8 cellular contexts compared by ENCODE assay signal in the genomic region with DNA sequence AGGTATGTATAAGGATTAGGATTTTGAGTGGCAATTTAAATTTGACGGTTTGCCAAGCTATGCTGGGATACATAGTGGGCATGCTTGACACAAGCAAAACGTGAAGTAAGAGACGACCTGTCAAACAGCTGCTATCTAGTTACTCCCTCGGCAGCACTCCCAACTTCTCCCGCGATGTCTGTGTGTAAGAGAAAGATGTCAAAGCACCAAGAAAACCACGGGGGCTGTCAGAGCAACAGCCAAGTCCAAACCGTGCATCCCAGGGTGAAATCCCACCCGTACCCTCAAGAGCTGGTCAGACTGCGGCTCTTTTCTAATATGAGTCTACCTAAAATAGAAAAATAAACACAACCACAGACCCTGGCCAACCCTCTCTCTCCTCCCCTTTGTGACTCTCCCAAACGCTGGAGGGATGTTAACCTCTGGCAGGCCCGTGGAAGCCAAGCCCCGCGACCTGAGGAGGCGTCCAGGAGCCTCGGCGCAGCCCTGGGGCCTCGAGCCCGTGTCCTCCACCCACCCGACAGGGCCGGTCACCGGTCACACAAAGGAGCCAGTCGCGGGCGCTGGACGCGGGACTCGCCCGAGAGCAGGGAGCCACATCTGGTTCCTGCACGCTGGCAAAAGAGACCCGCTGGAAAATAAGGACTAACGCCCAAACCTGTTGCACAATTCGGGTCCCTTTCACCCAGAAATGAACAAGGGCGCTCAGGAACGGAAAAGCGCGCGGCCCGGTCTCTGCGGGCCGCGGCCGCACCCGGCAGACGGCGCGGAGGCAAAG. TPM values are rescaled to one million over a fixed set of nuclear protein-coding genes. Genes with fewer than 3 reads are reported as not detected.
DNase-seq lines count a peak whose midpoint lies in the region; ATAC-seq, FAIRE-seq and TF ChIP-seq lines count a peak whose summit lies in the region.

No MANE protein-coding gene starts in this region.

- H3K14ac ChIP-seq in H1 (ENCODE audit: insufficient read length), result no peak overlapping the region

- H3K9ac ChIP-seq in HCT116 (ENCODE audit: low read length) (peak overlapping the region; percentile 68), H1 (replicated peaks in 1 of 4; ENCODE audit: extremely low read depth in 1 of 4, low read depth in 3 of 4, low read length in 3 of 4) (peak overlapping the region; percentile 49 to 80 (median 68); a peak in 6 of 7 replicates)

- peaks cover 34% of the 10 kb centered on the region for H3K4me1 Mint-ChIP-seq in WTC11

- no peaks in the 10 kb centered on the region for H3K9me3 ChIP-seq in HCT116 (ENCODE audit: control insufficient read depth in 1 of 2, insufficient read depth in 1 of 2, low read depth in 1 of 2, low read length in 2 of 2)
- H3K9me3 ChIP-seq in MG63, result no peaks in the 10 kb centered on the region
- H3K9me3 ChIP-seq in H1 (ENCODE audit: insufficient read depth in 2 of 2, low read depth in 1 of 2, low read length in 1 of 2), result no peaks in the 10 kb centered on the region
- H3K9me3 ChIP-seq in lung (ENCODE audit: control insufficient read depth in 2 of 2, insufficient read depth in 1 of 2, low read length in 1 of 2), result no peaks in the 10 kb centered on the region
- no peaks in the 10 kb centered on the region for H3K9me3 ChIP-seq in stomach

- no peak overlapping the region for H3K56ac ChIP-seq in H1 (replicated peaks; ENCODE audit: insufficient read length, low read depth, low read length)

- TF ChIP-seq POLR2A in HCT116 (IDR thresholded peaks at IDR 0.05; ENCODE audit: borderline replicate concordance, extremely low read depth, insufficient read depth, insufficient read length) (no peak), H1 (IDR thresholded peaks at IDR 0.05; ENCODE audit: control extremely low read depth in 1 of 2, low read depth in 2 of 2, low read length in 2 of 2) (no peak), stomach (IDR thresholded peaks at IDR 0.05) (no peak)

- no peaks in the 10 kb centered on the region for H3K9me2 ChIP-seq in HCT116 (ENCODE audit: insufficient read depth)

- intact Hi-C loops in HCT116 (cut with micrococcal nuclease), result no loop called here
- intact Hi-C loops in stomach (cut with DNase I; ENCODE audit: low total_unique reads), result no loop called here

- no peaks in the 10 kb centered on the region for H3K9me3 Mint-ChIP-seq in WTC11

- H3K36me3 Mint-ChIP-seq in WTC11, result no peaks in the 10 kb centered on the region

- H3K4me1 ChIP-seq in HCT116 (ENCODE audit: control insufficient read depth in 1 of 2, insufficient read depth in 2 of 2, low read length in 2 of 2), result peaks cover 9 to 28% of the 10 kb centered on the region in 2 experiments; a peak in 3 of 4 replicates
- H3K4me1 ChIP-seq in H1 (replicated peaks in 1 of 4; ENCODE audit: control insufficient read depth in 3 of 4, insufficient read depth in 4 of 4, low read length in 3 of 4), result no peaks in the 10 kb centered on the region; a peak in 3 of 7 replicates
- peaks cover 0 to 4% of the 10 kb centered on the region in 2 donors for H3K4me1 ChIP-seq in lung (ENCODE audit: control insufficient read depth in 2 of 2, insufficient read depth in 2 of 2, low read length in 2 of 2)
- peaks cover 15 to 63% (median 34%) of the 10 kb centered on the region in 4 donors for H3K4me1 ChIP-seq in stomach

- no peak for FAIRE-seq in H1 (lab: Jason Lieb, UNC)

- H3K27ac ChIP-seq in HCT116 (ENCODE audit: low read depth, low read length) (peak overlapping the region; percentile 59; the same call in 1 of the 2 replicates), H1 (ENCODE audit: low read depth, low read length) (no peak overlapping the region), lung (ENCODE audit: low read depth in 1 of 2, low read length in 1 of 2) (peak overlapping the region; percentile 87 to 94), stomach (peak overlapping the region; percentile 90 to 96 (median 93))

- peaks cover 23% of the 10 kb centered on the region for H3K79me2 ChIP-seq in HCT116 (ENCODE audit: insufficient read depth, low read length)
- H3K79me2 ChIP-seq in H1 (ENCODE audit: control insufficient read depth in 1 of 2, insufficient read depth in 2 of 2, low read length in 2 of 2), result peaks cover 0 to 36% of the 10 kb centered on the region in 2 experiments; a peak in 3 of 4 replicates

- peak overlapping the region; percentile 94 for H4K8ac ChIP-seq in H1 (ENCODE audit: extremely low read depth, insufficient read depth, low read length)

- no peak overlapping the region for H3K4ac ChIP-seq in H1 (replicated peaks; ENCODE audit: insufficient read length, low read depth, low read length)

- POLR2A ChIA-PET in HCT116 (lab: Charles Lee), result no interaction called here
- POLR2A ChIA-PET in WTC11 (lab: Charles Lee), result no interaction called here
- POLR2A ChIA-PET in H1 (lab: Charles Lee; ENCODE audit: partially characterized antibody), result interaction anchor here (0.8 to 1.3 kb wide), 2 partner anchors 12 to 289 kb away, joined by 3 to 5 read pairs; no protein-coding TSS in a partner anchor

- H2BK15ac ChIP-seq in H1 (ENCODE audit: low read length), result no peak overlapping the region

- TF ChIP-seq EP300 in H1 (IDR thresholded peaks at IDR 0.05; ENCODE audit: borderline replicate concordance in 1 of 2, low read depth in 2 of 2, low read length in 2 of 2), result no peak
- TF ChIP-seq EP300 in stomach (IDR thresholded peaks at IDR 0.05), result no peak

- H3K4me3 Mint-ChIP-seq in WTC11, result peak overlapping the region; percentile 83

- no peak overlapping the region for H2BK120ac ChIP-seq in H1 (replicated peaks; ENCODE audit: low read depth, low read length)

- CTCF ChIA-PET in HCT116 (lab: Charles Lee) (no interaction called here), WTC11 (lab: Charles Lee) (no interaction called here), H1 (lab: Charles Lee; ENCODE audit: partially characterized antibody) (interaction anchor here (1.5 kb wide), 2 partner anchors 20 to 45 kb away, joined by 4 to 5 read pairs; no protein-coding TSS in a partner anchor)

- RAD21 ChIA-PET in HCT116 (lab: Charles Lee; ENCODE audit: low non-redundant PET in 1 of 2, low total read pairs in 2 of 2, uncharacterized antibody in 2 of 2, unreplicated experiment in 2 of 2), result no interaction called here

- H3K23ac ChIP-seq in H1 (ENCODE audit: insufficient read length), result no peak overlapping the region

- TF ChIP-seq CTCF in HCT116 (IDR thresholded peaks at IDR 0.05 in 2 of 3, conservative IDR thresholded peaks at IDR 0.05 in 1 of 3; ENCODE audit: borderline replicate concordance in 1 of 3, insufficient read depth in 1 of 3, low read depth in 2 of 3, low read length in 2 of 3), result no peak
- TF ChIP-seq CTCF in WTC11 (IDR thresholded peaks at IDR 0.05), result no peak
- no peak for TF ChIP-seq CTCF in H1 (IDR thresholded peaks at IDR 0.05; ENCODE audit: control extremely low read depth in 1 of 3, insufficient read depth in 1 of 3, low read depth in 1 of 3, low read length in 3 of 3)
- TF ChIP-seq CTCF in lung (IDR thresholded peaks at IDR 0.05; ENCODE audit: control extremely low read depth, extremely low read depth), result no peak
- TF ChIP-seq CTCF in stomach (IDR thresholded peaks at IDR 0.05), result no peak

- WGBS in H1 (ENCODE audit: extremely low coverage in 1 of 2, insufficient coverage in 1 of 2, insufficient read length in 1 of 2, insufficient replicate concordance in 2 of 2, low coverage in 1 of 2, low lambda C conversion rate in 2 of 2, missing lambda C conversion rate in 1 of 2), 2 experiments, result 2% methylated on average over 35 of the region's 47 CpGs; no CpG with 5 or more reads in 1 of the 2 experiments
- 1% methylated on average over 47 of the region's 47 CpGs for WGBS in lung, 2 donors
- WGBS in stomach, 5 donors, result 0 to 1% (median 1%) methylated on average over 31 to 47 of the region's 47 CpGs

- H4K20me1 ChIP-seq in HCT116 (ENCODE audit: insufficient read depth) (no peaks in the 10 kb centered on the region), H1 (replicated peaks in 1 of 2; ENCODE audit: control insufficient read depth in 1 of 2, insufficient read depth in 2 of 2, low read length in 2 of 2) (no peaks in the 10 kb centered on the region)

- DNase-seq in NCI-H82 (lab: John Stamatoyannopoulos, UW), result peak; percentile 65
- DNase-seq in NCI-H82 treated with DMSO at 0.1 percent for 48 hours (lab: John Stamatoyannopoulos, UW; ENCODE audit: unreplicated experiment), result no peak
- DNase-seq in HCT116 (ENCODE audit: low read depth, low spot score), result no peak
- peak; percentile 42 for DNase-seq in MG63
- DNase-seq in WTC11 (ENCODE audit: low spot score), result peak; percentile 18
- peak in 1 of 2 experiments; percentile 59 for DNase-seq in H1 (ENCODE audit: low read depth in 1 of 2, low spot score in 2 of 2)
- peak; percentile 38 for DNase-seq in lung (ENCODE audit: low spot score)
- DNase-seq in stomach, result peak; percentile 44

- no TSS peak for BruUV-seq in HCT116 (replicated peaks; lab: Mats Ljungman, UMichigan)

- no peaks in the 10 kb centered on the region for H3K79me1 ChIP-seq in H1 (ENCODE audit: low read depth, low read length)

- 0 out of 2 replicates have a peak overlapping the region, but pooled peaks have one; percentile 52 for H3K18ac ChIP-seq in H1 (ENCODE audit: extremely low read depth, low read length)

- H3K27me3 Mint-ChIP-seq in WTC11 (ENCODE audit: low read depth), result peaks cover 13% of the 10 kb centered on the region

- H3K4me2 ChIP-seq in HCT116 (ENCODE audit: low read length) (peak overlapping the region; percentile 98), H1 (ENCODE audit: insufficient read depth in 1 of 2, low read depth in 2 of 2, low read length in 2 of 2) (peak overlapping the region; percentile 91 to 99)

- H2AK5ac ChIP-seq in H1 (ENCODE audit: low read depth, low read length), result no peak overlapping the region

- H3K23me2 ChIP-seq in H1 (ENCODE audit: low read depth, low read length), result peaks cover 6% of the 10 kb centered on the region; the same call in 1 of the 2 replicates

- H2AFZ ChIP-seq in HCT116 (ENCODE audit: low read depth, low read length, poor library complexity, severe bottlenecking) (peak overlapping the region; percentile 15), H1 (ENCODE audit: low read length) (peak overlapping the region; percentile 84)

- H3K27ac Mint-ChIP-seq in WTC11, result no peak overlapping the region

- H2BK20ac ChIP-seq in H1 (ENCODE audit: low read length), result no peak overlapping the region

- H3K27me3 ChIP-seq in HCT116 (ENCODE audit: insufficient read depth, low read length) (no peaks in the 10 kb centered on the region), MG63 (no peaks in the 10 kb centered on the region), H1 (replicated peaks in 1 of 4; ENCODE audit: control insufficient read depth in 3 of 4, extremely low read depth in 1 of 4, insufficient read depth in 3 of 4, low read length in 3 of 4) (peaks cover 0 to 3% (median 0%) of the 10 kb centered on the region in 4 experiments; a peak in 1 of 7 replicates), lung (ENCODE audit: control insufficient read depth, insufficient read depth) (no peaks in the 10 kb centered on the region), stomach (no peaks in the 10 kb centered on the region)

- H3K36me3 ChIP-seq in HCT116 (ENCODE audit: control insufficient read depth in 1 of 2, insufficient read depth in 2 of 2, low read length in 2 of 2) (no peaks in the 10 kb centered on the region), MG63 (no peaks in the 10 kb centered on the region; the same call in 1 of the 2 replicates), H1 (ENCODE audit: control insufficient read depth in 2 of 4, insufficient read depth in 4 of 4, low read length in 3 of 4) (no peaks in the 10 kb centered on the region), lung (ENCODE audit: control insufficient read depth in 2 of 2, insufficient read depth in 2 of 2, low read length in 2 of 2) (no peaks in the 10 kb centered on the region), stomach (no peaks in the 10 kb centered on the region)

- ATAC-seq in HCT116 (peak; percentile 48), WTC11 (peak; percentile 6), lung (ENCODE audit: insufficient read depth, low FRiP score) (peak; percentile 36)

- H4K5ac ChIP-seq in H1 (ENCODE audit: insufficient read length, low read depth, low read length), result no peak overlapping the region

- H2BK12ac ChIP-seq in H1 (ENCODE audit: low read depth, low read length), result no peak overlapping the region

- TF ChIP-seq RAD21 in HCT116 (IDR thresholded peaks at IDR 0.05; ENCODE audit: low read depth) (no peak), H1 (IDR thresholded peaks at IDR 0.05 in 1 of 2, conservative IDR thresholded peaks at IDR 0.05 in 1 of 2; ENCODE audit: low read depth in 2 of 2, low read length in 2 of 2) (no peak)

- peak overlapping the region; percentile 71 to 86 for H3K4me3 ChIP-seq in HCT116 (replicated peaks in 1 of 2; ENCODE audit: low read depth in 1 of 2, low read length in 2 of 2)
- H3K4me3 ChIP-seq in MG63, result peak overlapping the region; percentile 60
- H3K4me3 ChIP-seq in H1 (ENCODE audit: extremely low read depth in 1 of 4, insufficient read depth in 2 of 4, low read depth in 3 of 4, low read length in 4 of 4), result peak overlapping the region; percentile 60 to 96 (median 84)
- H3K4me3 ChIP-seq in lung, result peak overlapping the region; percentile 89
- H3K4me3 ChIP-seq in stomach, result peak overlapping the region; percentile 79 to 89 (median 82)

- H2BK5ac ChIP-seq in H1 (ENCODE audit: low read depth, low read length), result no peak overlapping the region

- no peak overlapping the region for H4K91ac ChIP-seq in H1 (replicated peaks; ENCODE audit: insufficient read length, low read length)

RNA-seq across cellular contexts. Expression of a gene that starts 1.0 kb away (rescaled TPM):
- total RNA-seq in HCT116 (2021; ENCODE audit: unreplicated experiment) (26.6 TPM), WTC11 (2021) (37.9 to 59.9 TPM (median 40.6 TPM) in 3 replicates), lung (10 to 100 TPM; 73.2 to 96.4 TPM), stomach (100 to 1,000 TPM in 1 of 5 donors, 10 to 100 TPM in 4; 13.4 to 159 (median 51.1) TPM)
- 6.7 and 7.2 TPM in 2 replicates for polyA plus RNA-seq in HCT116 (2012)
- 5.5 and 5.6 TPM in 2 replicates for total RNA-seq in MG63 (2014; rRNA removed; shearing (Covaris generic); ENCODE audit: low replicate concordance)
- 49.6 and 52.8 TPM in 2 replicates for total RNA-seq in H1 (2021; fragmentation: NEBNext Ultra II Directional; extraction: Animal tissue kit (Norgen Biotek cat#: 25700))
- polyA plus RNA-seq in H1 (2011; rRNA removed) (3.1 and 5.2 TPM in 2 replicates), lung (10 to 100 TPM; 11.2 to 25.3 TPM), stomach (10 to 100 TPM in 2 of 3 donors, 1 to 10 TPM in 1; 7.4 to 15.3 (median 12.7) TPM)
- polyA plus RNA-seq in H1 (2011; cell fraction: cytosol; rRNA removed), result 6.5 TPM
- polyA plus RNA-seq in H1 (2011; cell fraction: nucleus; rRNA removed), result 10.8 TPM
- polyA plus RNA-seq in H1 (2012, experiment 1 of 2), result 20.4 to 41.0 TPM (median 27.8 TPM) in 4 replicates
- 1.1 TPM for polyA plus RNA-seq in H1 (2012, experiment 2 of 2)
- polyA plus RNA-seq in H1 (2013, experiment 1 of 2), result 15.4 TPM
- 18.0 TPM for polyA plus RNA-seq in H1 (2013, experiment 2 of 2)
- polyA minus RNA-seq in H1 (2011; rRNA and poly(A)+ RNA removed), result 14.1 and 34.9 TPM in 2 replicates
- 21.2 TPM for polyA minus RNA-seq in H1 (2011; cell fraction: cytosol; rRNA and poly(A)+ RNA removed)
- 35.6 TPM for polyA minus RNA-seq in H1 (2011; cell fraction: nucleus; rRNA and poly(A)+ RNA removed)

Comparison
In these comparisons a context has a peak if more than half of its experiments do, and no peak if none do; other contexts are left out.
1. DNase-seq: peak in NCI-H82 (single experiment), MG63 (single experiment), WTC11 (single experiment), lung (single experiment) and stomach (single experiment); none in NCI-H82 treated with DMSO at 0.1 percent for 48 hours (single experiment) and HCT116 (single experiment).
2. Peak in every context shown above with its lines, with median percentiles within 50 percentile points of each other: ATAC-seq and H3K4me3 ChIP-seq.